In genomic region chr2:47551800-47552525, GRCh38 we compare ENCODE assay signal across 16 cellular contexts. TPM values are rescaled to one million over a fixed set of nuclear protein-coding genes. Genes with fewer than 3 reads are reported as not detected.
DNase-seq lines count a peak whose midpoint lies in the region; ATAC-seq, FAIRE-seq and TF ChIP-seq lines count a peak whose summit lies in the region.
"Had no signal": no experiment of that assay in that cellular context is flagged by ENCODE, and none has a peak within 500 bp of the region (broad histone marks: within the 10 kb centered on the region; RNA-seq: fewer than 3 reads in every experiment).

No MANE protein-coding gene starts in this region.

- no peaks in the 10 kb centered on the region for H3K4me1 Mint-ChIP-seq in stimulated activated naive B cell treated with anti-CD40 and anti-IgM and Interleukin-4, amounts not matched to agents 10 μg/mL and 1 μg/mL and 100 μg/mL, for 72 hours
- H3K4me1 Mint-ChIP-seq: CD4-positive, CD25-positive, alpha-beta regulatory T cell had no signal

- no peak overlapping the region for H4K91ac ChIP-seq in H1 (replicated peaks; ENCODE audit: insufficient read length, low read length)

- H3K4me3 Mint-ChIP-seq in stimulated activated naive B cell treated with anti-CD40 and anti-IgM and Interleukin-4, amounts not matched to agents 10 μg/mL and 1 μg/mL and 100 μg/mL, for 72 hours: no peak overlapping the region
- H3K4me3 Mint-ChIP-seq: CD4-positive, CD25-positive, alpha-beta regulatory T cell had no signal

- H3K4me1 ChIP-seq in H1 (replicated peaks in 1 of 4; ENCODE audit: control insufficient read depth in 3 of 4, insufficient read depth in 4 of 4, low read length in 3 of 4) (peaks cover 0 to 7% (median 4%) of the 10 kb centered on the region in 4 experiments; a peak in 6 of 7 replicates), sigmoid colon (no peaks in the 10 kb centered on the region), ovary (ENCODE audit: insufficient read depth) (no peaks in the 10 kb centered on the region)
- H3K4me1 ChIP-seq: A549, HAP-1 had no signal

- no peak for TF ChIP-seq CTCF in H1 (IDR thresholded peaks at IDR 0.05; ENCODE audit: control extremely low read depth in 1 of 3, insufficient read depth in 1 of 3, low read depth in 1 of 3, low read length in 3 of 3)
- TF ChIP-seq CTCF in sigmoid colon (IDR thresholded peaks at IDR 0.05): no peak
- no peak for TF ChIP-seq CTCF in ovary (IDR thresholded peaks at IDR 0.05)

- no peak overlapping the region for H2BK12ac ChIP-seq in H1 (ENCODE audit: low read depth, low read length)

- no peaks in the 10 kb centered on the region for H3K79me2 ChIP-seq in H1 (ENCODE audit: control insufficient read depth in 1 of 2, insufficient read depth in 2 of 2, low read length in 2 of 2)

- no peak overlapping the region for H3K9ac ChIP-seq in H1 (replicated peaks in 1 of 4; ENCODE audit: extremely low read depth in 1 of 4, low read depth in 3 of 4, low read length in 3 of 4)
- H3K9ac ChIP-seq: GM23248 had no signal

- 70% methylated on average over 7 of the region's 7 CpGs; no CpG with 5 or more reads in 1 of the 2 experiments for WGBS in H1 (ENCODE audit: extremely low coverage in 1 of 2, insufficient coverage in 1 of 2, insufficient read length in 1 of 2, insufficient replicate concordance in 2 of 2, low coverage in 1 of 2, low lambda C conversion rate in 2 of 2, missing lambda C conversion rate in 1 of 2), 2 experiments
- 70 to 87% methylated on average over 7 of the region's 7 CpGs for WGBS in sigmoid colon, 2 donors
- WGBS in ovary, 3 donors: 61 to 72% (median 69%) methylated on average over 7 of the region's 7 CpGs

- H4K8ac ChIP-seq in H1 (ENCODE audit: extremely low read depth, insufficient read depth, low read length): no peak overlapping the region; the same call in 1 of the 2 replicates

- no peaks in the 10 kb centered on the region for H4K20me1 ChIP-seq in H1 (replicated peaks in 1 of 2; ENCODE audit: control insufficient read depth in 1 of 2, insufficient read depth in 2 of 2, low read length in 2 of 2)

- TF ChIP-seq EP300 in H1 (IDR thresholded peaks at IDR 0.05; ENCODE audit: borderline replicate concordance in 1 of 2, low read depth in 2 of 2, low read length in 2 of 2) (no peak), sigmoid colon (IDR thresholded peaks at IDR 0.05) (no peak), ovary (IDR thresholded peaks at IDR 0.05) (no peak)

- H2AFZ ChIP-seq in H1 (ENCODE audit: low read length): no peak overlapping the region
- H2AFZ ChIP-seq: GM23248 had no signal

- peaks cover 5 to 6% of the 10 kb centered on the region in 2 donors for H3K9me3 Mint-ChIP-seq in stimulated activated naive B cell treated with anti-CD40 and anti-IgM and Interleukin-4, amounts not matched to agents 10 μg/mL and 1 μg/mL and 100 μg/mL, for 72 hours

- no peak overlapping the region for H2BK5ac ChIP-seq in H1 (ENCODE audit: low read depth, low read length)

- H2BK20ac ChIP-seq in H1 (ENCODE audit: low read length): peak overlapping the region; percentile 32; the same call in 1 of the 2 replicates

- peak overlapping the region; percentile 77 for H3K27ac ChIP-seq in KOPT-K1 (ENCODE audit: low read depth, low read length, poor library complexity, severe bottlenecking)
- no peak overlapping the region for H3K27ac ChIP-seq in H1 (ENCODE audit: low read depth, low read length)
- no peak overlapping the region for H3K27ac ChIP-seq in sigmoid colon
- H3K27ac ChIP-seq in ovary: no peak overlapping the region
- H3K27ac ChIP-seq: A549, GM23248 had no signal

- H2AK5ac ChIP-seq in H1 (ENCODE audit: low read depth, low read length): 0 out of 2 replicates have a peak overlapping the region, but pooled peaks have one; percentile 53

- no peak overlapping the region for H3K23ac ChIP-seq in H1 (ENCODE audit: insufficient read length)

- no peak overlapping the region for H3K27ac Mint-ChIP-seq in stimulated activated naive B cell treated with anti-CD40 and anti-IgM and Interleukin-4, amounts not matched to agents 10 μg/mL and 1 μg/mL and 100 μg/mL, for 72 hours
- H3K27ac Mint-ChIP-seq: CD4-positive, CD25-positive, alpha-beta regulatory T cell had no signal

- H3K27me3 ChIP-seq in H1 (replicated peaks in 1 of 4; ENCODE audit: control insufficient read depth in 3 of 4, extremely low read depth in 1 of 4, insufficient read depth in 3 of 4, low read length in 3 of 4) (no peaks in the 10 kb centered on the region), sigmoid colon (no peaks in the 10 kb centered on the region), ovary (no peaks in the 10 kb centered on the region)

- no peak overlapping the region for H2BK120ac ChIP-seq in H1 (replicated peaks; ENCODE audit: low read depth, low read length)

- H3K4ac ChIP-seq in H1 (replicated peaks; ENCODE audit: insufficient read length, low read depth, low read length): no peak overlapping the region

- TF ChIP-seq POLR2A in H1 (IDR thresholded peaks at IDR 0.05; ENCODE audit: control extremely low read depth in 1 of 2, low read depth in 2 of 2, low read length in 2 of 2) (no peak), sigmoid colon (IDR thresholded peaks at IDR 0.05) (no peak), ovary (IDR thresholded peaks at IDR 0.05) (no peak)

- H3K14ac ChIP-seq in H1 (ENCODE audit: insufficient read length): no peak overlapping the region

- CTCF ChIA-PET in H1 (lab: Charles Lee; ENCODE audit: partially characterized antibody): interaction anchor here (1.0 to 1.4 kb wide), 4 partner anchors 9 to 216 kb away, joined by 3 to 7 read pairs (median 4); no protein-coding TSS in a partner anchor

- no peak for FAIRE-seq in H1 (lab: Jason Lieb, UNC)
- FAIRE-seq: A549, GM12891, HTR-8/SVneo, K562 had no signal

- peak overlapping the region in 1 of 2 experiments; percentile 6; a peak in 1 of 4 replicates for H3K4me2 ChIP-seq in H1 (ENCODE audit: insufficient read depth in 1 of 2, low read depth in 2 of 2, low read length in 2 of 2)
- H3K4me2 ChIP-seq: A549 had no signal

- intact Hi-C loops in sigmoid colon (cut with DNase I): no loop called here
- intact Hi-C loops in ovary (cut with DNase I): no loop called here

- peaks cover 3% of the 10 kb centered on the region for H3K79me1 ChIP-seq in H1 (ENCODE audit: low read depth, low read length)

- H3K36me3 Mint-ChIP-seq in stimulated activated naive B cell treated with anti-CD40 and anti-IgM and Interleukin-4, amounts not matched to agents 10 μg/mL and 1 μg/mL and 100 μg/mL, for 72 hours: peaks cover 13 to 21% of the 10 kb centered on the region in 2 donors

- no peak for ATAC-seq in stimulated activated naive B cell treated with anti-CD40 and anti-IgM and Interleukin-4, amounts not matched to agents 10 μg/mL and 1 μg/mL and 100 μg/mL, for 72 hours (replicated peaks)
- ATAC-seq: A549, K562 had no signal

- H3K36me3 ChIP-seq in KOPT-K1 (ENCODE audit: insufficient read depth, low read length): no peaks in the 10 kb centered on the region
- H3K36me3 ChIP-seq in H1 (ENCODE audit: control insufficient read depth in 2 of 4, insufficient read depth in 4 of 4, low read length in 3 of 4): peaks cover 0 to 3% (median 1%) of the 10 kb centered on the region in 4 experiments; a peak in 2 of 8 replicates
- H3K36me3 ChIP-seq in sigmoid colon: no peaks in the 10 kb centered on the region
- no peaks in the 10 kb centered on the region for H3K36me3 ChIP-seq in ovary
- H3K36me3 ChIP-seq: HAP-1 had no signal

- H4K5ac ChIP-seq in H1 (ENCODE audit: insufficient read length, low read depth, low read length): no peak overlapping the region

- TF ChIP-seq RAD21 in H1 (IDR thresholded peaks at IDR 0.05 in 1 of 2, conservative IDR thresholded peaks at IDR 0.05 in 1 of 2; ENCODE audit: low read depth in 2 of 2, low read length in 2 of 2): no peak

- no peaks in the 10 kb centered on the region for H3K27me3 Mint-ChIP-seq in stimulated activated naive B cell treated with anti-CD40 and anti-IgM and Interleukin-4, amounts not matched to agents 10 μg/mL and 1 μg/mL and 100 μg/mL, for 72 hours

- H3K9me3 ChIP-seq in KOPT-K1 (ENCODE audit: insufficient read depth, low read length, poor library complexity, severe bottlenecking) (peaks cover 36% of the 10 kb centered on the region), H1 (ENCODE audit: insufficient read depth in 2 of 2, low read depth in 1 of 2, low read length in 1 of 2) (no peaks in the 10 kb centered on the region; a peak in 2 of 4 replicates), sigmoid colon (peaks cover 0 to 6% (median 0%) of the 10 kb centered on the region in 4 donors), ovary (peaks cover 0 to 3% of the 10 kb centered on the region in 2 donors)
- H3K9me3 ChIP-seq: HAP-1 had no signal

- no peak overlapping the region for H3K4me3 ChIP-seq in H1 (ENCODE audit: extremely low read depth in 1 of 4, insufficient read depth in 2 of 4, low read depth in 3 of 4, low read length in 4 of 4)
- no peak overlapping the region for H3K4me3 ChIP-seq in sigmoid colon
- no peak overlapping the region for H3K4me3 ChIP-seq in ovary
- H3K4me3 ChIP-seq: A549, GM23248, HAP-1, K562 had no signal

- no peak overlapping the region for H3K56ac ChIP-seq in H1 (replicated peaks; ENCODE audit: insufficient read length, low read depth, low read length)

- H3K23me2 ChIP-seq in H1 (ENCODE audit: low read depth, low read length): no peaks in the 10 kb centered on the region

- DNase-seq in GF-D8 (lab: John Stamatoyannopoulos, UW) (peak; percentile 59), H1 (ENCODE audit: low read depth in 1 of 2, low spot score in 2 of 2) (no peak), sigmoid colon (peak; percentile 28), NCI-H526 (lab: John Stamatoyannopoulos, UW) (no peak), ovary (no peak)
- DNase-seq in stimulated activated naive B cell treated with anti-CD40 and anti-IgM and Interleukin-4, amounts not matched to agents 10 μg/mL and 1 μg/mL and 100 μg/mL, for 72 hours: no peak
- DNase-seq: CD4-positive, CD25-positive, alpha-beta regulatory T cell; DMS53; GM23248 had no signal

- POLR2A ChIA-PET in H1 (lab: Charles Lee; ENCODE audit: partially characterized antibody): interaction anchor here (1.6 to 1.8 kb wide), 2 partner anchors 8 to 231 kb away, joined by 4 read pairs; partner anchors contain the start of gene MSH6

- no peak overlapping the region for H3K18ac ChIP-seq in H1 (ENCODE audit: extremely low read depth, low read length)

- no peak overlapping the region for H2BK15ac ChIP-seq in H1 (ENCODE audit: low read length)

RNA-seq across cellular contexts. Expression of gene KCNK12, which starts 18.8 kb away (rescaled TPM):
- total RNA-seq in H1 (2021; fragmentation: NEBNext Ultra II Directional; extraction: Animal tissue kit (Norgen Biotek cat#: 25700)): 7.2 and 8.5 TPM in 2 replicates
- polyA plus RNA-seq in H1 (2011; rRNA removed) (8.4 and 10.1 TPM in 2 replicates), sigmoid colon (under 1 TPM in 1 of 3 donors, not detected in 2; 0.06 TPM), ovary (under 1 TPM; 0.02 to 0.07 TPM)
- polyA plus RNA-seq in H1 (2011; cell fraction: cytosol; rRNA removed): 6.4 TPM
- 9.6 TPM for polyA plus RNA-seq in H1 (2011; cell fraction: nucleus; rRNA removed)
- polyA plus RNA-seq in H1 (2012, experiment 1 of 2): 2.5 to 7.0 TPM (median 5.2 TPM) in 4 replicates
- polyA plus RNA-seq in H1 (2012, experiment 2 of 2): 2.4 TPM
- polyA plus RNA-seq in H1 (2013, experiment 1 of 2): 4.2 TPM
- polyA plus RNA-seq in H1 (2013, experiment 2 of 2): 4.1 TPM
- 3.8 and 4.5 TPM in 2 replicates for polyA minus RNA-seq in H1 (2011; rRNA and poly(A)+ RNA removed)
- polyA minus RNA-seq in H1 (2011; cell fraction: cytosol; rRNA and poly(A)+ RNA removed): 6.3 TPM
- polyA minus RNA-seq in H1 (2011; cell fraction: nucleus; rRNA and poly(A)+ RNA removed): 8.6 TPM
- total RNA-seq in sigmoid colon (under 1 TPM; under 0.01 to 0.27 (median 0.08) TPM), ovary (under 1 TPM in 3 of 7 donors, not detected in 4; 0.10 to 0.36 (median 0.17) TPM)
- total RNA-seq: GM23248, K562 had no signal
- polyA plus RNA-seq: BJ had no signal

Comparison
In these comparisons a context has a peak if more than half of its experiments do, and no peak if none do; other contexts are left out.
1. DNase-seq: peak in GF-D8 (single experiment) and sigmoid colon (single experiment); none in H1 (0 of 2), stimulated activated naive B cell treated with anti-CD40 and anti-IgM and Interleukin-4, amounts not matched to agents 10 μg/mL and 1 μg/mL and 100 μg/mL, for 72 hours (single experiment), NCI-H526 (0 of 2) and ovary (0 of 5).